8 cellular contexts compared by ENCODE assay signal in genomic region chr14:105064721-105065143, GRCh38. TPM values are rescaled to one million over a fixed set of nuclear protein-coding genes. Genes with fewer than 3 reads are reported as not detected.
DNase-seq lines count a peak whose midpoint lies in the region; ATAC-seq and TF ChIP-seq lines count a peak whose summit lies in the region.

No MANE protein-coding gene starts in this region.

- H3K4me1 ChIP-seq in right cardiac atrium (ENCODE audit: control insufficient read depth, insufficient read depth, low read length) = peaks cover 6% of the 10 kb centered on the region

- H3K27me3 ChIP-seq in right cardiac atrium (ENCODE audit: control insufficient read depth, insufficient read depth) = no peaks in the 10 kb centered on the region

- no peaks in the 10 kb centered on the region for H3K9me3 Mint-ChIP-seq in WTC11
- H3K9me3 Mint-ChIP-seq in stimulated activated naive CD8-positive, alpha-beta T cell treated with anti-CD3 and anti-CD28 coated beads, Interleukin-15, amount 100 ng/mL, for 72 hours = no peaks in the 10 kb centered on the region

- no peaks in the 10 kb centered on the region for H3K36me3 Mint-ChIP-seq in WTC11

- H3K27ac ChIP-seq in right cardiac atrium (ENCODE audit: low read length) = no peak overlapping the region

- POLR2A ChIA-PET in WTC11 (lab: Charles Lee) = no interaction called here

- H3K27ac Mint-ChIP-seq in WTC11 = no peak overlapping the region
- peak overlapping the region; percentile 95 to 98 for H3K27ac Mint-ChIP-seq in stimulated activated naive CD8-positive, alpha-beta T cell treated with anti-CD3 and anti-CD28 coated beads, Interleukin-15, amount 100 ng/mL, for 72 hours

- intact Hi-C loops in right cardiac atrium (cut with DNase I) = no loop called here

- H3K4me1 Mint-ChIP-seq in WTC11 = no peaks in the 10 kb centered on the region
- peaks cover 95% of the 10 kb centered on the region for H3K4me1 Mint-ChIP-seq in stimulated activated naive CD8-positive, alpha-beta T cell treated with anti-CD3 and anti-CD28 coated beads, Interleukin-15, amount 100 ng/mL, for 72 hours

- DNase-seq in SIG-M5 treated with dmso at 0.1 percent for 504 hours (lab: John Stamatoyannopoulos, UW; ENCODE audit: unreplicated experiment) = peak; percentile 57
- DNase-seq in SIG-M5 (lab: John Stamatoyannopoulos, UW) = no peak
- no peak for DNase-seq in WTC11 (ENCODE audit: low spot score)
- peak in 2 of 3 donors; percentile 64 to 65 for DNase-seq in right cardiac atrium
- peak in 1 of 2 donors; percentile 51 for DNase-seq in stimulated activated naive CD8-positive, alpha-beta T cell treated with anti-CD3 and anti-CD28 coated beads, Interleukin-15, amount 100 ng/mL, for 72 hours
- no peak for DNase-seq in NCI-H526 (lab: John Stamatoyannopoulos, UW)
- DNase-seq in germinal center (ENCODE audit: low spot score) = no peak

- H3K9me3 ChIP-seq in right cardiac atrium (ENCODE audit: control insufficient read depth, low read length) = no peaks in the 10 kb centered on the region

- 57% methylated on average over 12 of the region's 12 CpGs for WGBS in right cardiac atrium

- no peak for TF ChIP-seq CTCF in WTC11 (IDR thresholded peaks at IDR 0.05)

- CTCF ChIA-PET in WTC11 (lab: Charles Lee) = interaction anchor here (0.6 to 2.0 kb wide), 3 partner anchors 18 to 26 kb away, joined by 3 to 9 read pairs (median 8); no protein-coding TSS in a partner anchor

- ATAC-seq in WTC11 (peak; percentile 40), right cardiac atrium (no peak), GM21576 (IDR thresholded peaks at IDR 0.05; ENCODE audit: unreplicated experiment) (no peak)
- no peak for ATAC-seq in stimulated activated naive CD8-positive, alpha-beta T cell treated with anti-CD3 and anti-CD28 coated beads, Interleukin-15, amount 100 ng/mL, for 72 hours

- no peak overlapping the region for H3K4me3 Mint-ChIP-seq in WTC11
- peak overlapping the region; percentile 89 to 95 for H3K4me3 Mint-ChIP-seq in stimulated activated naive CD8-positive, alpha-beta T cell treated with anti-CD3 and anti-CD28 coated beads, Interleukin-15, amount 100 ng/mL, for 72 hours

- H3K4me3 ChIP-seq in right cardiac atrium (ENCODE audit: low read length) = no peak overlapping the region

- H3K27me3 Mint-ChIP-seq in WTC11 (ENCODE audit: low read depth) = no peaks in the 10 kb centered on the region
- H3K27me3 Mint-ChIP-seq in stimulated activated naive CD8-positive, alpha-beta T cell treated with anti-CD3 and anti-CD28 coated beads, Interleukin-15, amount 100 ng/mL, for 72 hours = no peaks in the 10 kb centered on the region

TF ChIP-seq in WTC11, 78 proteins besides CTCF, POLR2A, EP300 and RAD21:
- TF ChIP-seq USF2 (CRISPR knock-in tag; IDR thresholded peaks at IDR 0.05) = peak; percentile 33; the same call in 1 of the 2 replicates
- TF ChIP-seq NR3C1 (CRISPR knock-in tag; conservative IDR thresholded peaks at IDR 0.05; ENCODE audit: low read depth) = no peak
- no peak for TF ChIP-seq TEAD1 (CRISPR knock-in tag; IDR thresholded peaks at IDR 0.05)
- TF ChIP-seq TP53 (CRISPR knock-in tag; IDR thresholded peaks at IDR 0.05) = no peak
TF ChIP-seq in WTC11: peak in this region for 1.

RNA-seq across cellular contexts. Expression of gene GPR132, which starts 0.5 kb away (rescaled TPM):
- total RNA-seq in WTC11 (2021) = 0.09 to 0.13 TPM in 2 of 3 replicates, not detected in the other
- total RNA-seq in right cardiac atrium = under 1 TPM; 0.62 to 0.80 (median 0.73) TPM
- polyA plus RNA-seq in right cardiac atrium = 0.32 TPM

RNA-seq across cellular contexts. Expression of gene CDCA4, which starts 43.8 kb away (rescaled TPM):
- total RNA-seq in WTC11 (2021) = 55.9 to 63.3 TPM (median 58.3 TPM) in 3 replicates
- total RNA-seq in right cardiac atrium = 1 to 10 TPM; 2.9 to 3.9 (median 3.3) TPM
- polyA plus RNA-seq in right cardiac atrium = 2.5 TPM

Comparison
In these comparisons a context has a peak if more than half of its experiments do, and no peak if none do; other contexts are left out.
1. DNase-seq: peak in SIG-M5 treated with dmso at 0.1 percent for 504 hours (single experiment) and right cardiac atrium (2 of 3); none in SIG-M5 (single experiment), WTC11 (single experiment), NCI-H526 (0 of 2) and germinal center (single experiment).
2. RNA of gene CDCA4, which starts 43.8 kb away (total RNA-seq): 55.9 to 63.3 TPM in WTC11; 2.9 to 3.9 TPM in right cardiac atrium; every median in the first group is over 10 times any median in the second.